8 cellular contexts compared by ENCODE assay signal in the genomic region with DNA sequence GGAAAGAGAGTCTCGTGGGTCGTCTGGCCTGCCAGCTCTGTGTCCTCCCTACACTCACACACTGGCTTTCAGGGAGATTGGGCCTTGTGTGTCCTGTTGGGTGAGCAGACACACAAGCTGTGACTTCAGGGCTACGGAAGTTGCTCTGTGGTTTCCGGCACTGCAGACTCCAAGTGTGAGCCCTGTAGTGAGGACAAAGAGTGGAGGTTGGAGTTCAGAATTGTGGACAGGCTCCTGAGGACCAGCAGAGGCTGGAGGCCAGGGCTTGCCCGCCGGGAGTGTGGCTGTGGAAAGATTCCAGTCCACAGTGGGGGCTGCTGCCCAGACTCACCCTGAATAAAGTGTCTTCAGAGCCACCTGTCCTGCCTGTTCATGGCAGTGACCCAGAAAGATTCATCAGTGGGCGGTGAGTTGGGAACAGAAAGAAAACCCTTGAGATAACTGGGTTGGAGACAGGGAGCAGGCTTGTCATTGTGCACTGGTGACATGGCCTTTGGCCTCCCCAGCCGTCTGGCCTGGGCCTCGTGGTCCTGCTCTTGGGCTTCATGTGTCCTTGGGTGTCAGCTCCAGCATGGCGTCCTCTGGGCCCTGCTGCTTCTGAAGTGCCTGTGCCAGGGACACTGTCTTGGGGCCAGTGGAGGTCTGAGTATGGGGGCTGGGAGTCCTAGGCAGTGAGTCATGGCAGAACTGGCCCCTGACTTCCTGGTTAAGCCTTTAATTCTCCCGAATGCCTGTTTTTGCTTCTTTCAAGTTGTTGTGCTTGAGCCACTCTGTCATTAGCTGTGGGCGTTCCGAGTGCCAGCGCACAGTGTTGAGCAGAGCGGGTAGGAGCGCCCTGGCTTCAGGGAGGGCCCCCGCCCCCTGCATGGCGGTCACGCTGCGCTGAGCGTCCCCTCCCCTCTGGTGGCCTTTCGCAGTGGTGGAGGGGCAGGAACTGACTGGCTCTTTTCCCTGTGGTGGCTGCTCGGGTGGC. TPM values are rescaled to one million over a fixed set of nuclear protein-coding genes. Genes with fewer than 3 reads are reported as not detected.
DNase-seq lines count a peak whose midpoint lies in the region; FAIRE-seq and TF ChIP-seq lines count a peak whose summit lies in the region.

No MANE protein-coding gene starts in this region.

- H3K27me3 Mint-ChIP-seq in nephron (ENCODE audit: low read depth): no peaks in the 10 kb centered on the region

- H3K27ac Mint-ChIP-seq in nephron: peak overlapping the region; percentile 89 to 92 (median 91)

- no peak; the same call in 1 of the 2 replicates for TF ChIP-seq POLR2A in GM12891 (IDR thresholded peaks at IDR 0.05; ENCODE audit: low read depth, low read length)

- FAIRE-seq in GM12891 (lab: Jason Lieb, UNC): peak; percentile 96

- peaks cover 3% of the 10 kb centered on the region for H3K9me3 Mint-ChIP-seq in nephron

- H3K9me3 ChIP-seq in MG63: no peaks in the 10 kb centered on the region

- no peaks in the 10 kb centered on the region for H3K27me3 ChIP-seq in MG63

- H3K36me3 ChIP-seq in MG63: peaks cover 6% of the 10 kb centered on the region

- H3K4me3 ChIP-seq in MG63 (no peak overlapping the region), epithelial cell of esophagus (ENCODE audit: low read length) (no peak overlapping the region)

- peak overlapping the region in 2 of 3 experiments; percentile 26 to 36 for H3K4me3 Mint-ChIP-seq in nephron

- H3K4me1 Mint-ChIP-seq in nephron: peaks cover 49% of the 10 kb centered on the region

- DNase-seq in GM12891 (ENCODE audit: insufficient read length, low spot score) (peak; percentile 68), MG63 (peak; percentile 65), epithelial cell of esophagus (ENCODE audit: low read depth) (peak; percentile 68), ureter (ENCODE audit: low spot score) (peak; percentile 82), midbrain (lab: John Stamatoyannopoulos, UW) (no peak), DMS 273 (lab: John Stamatoyannopoulos, UW; ENCODE audit: unreplicated experiment) (no peak)
- peak; percentile 59 for DNase-seq in activated CD8-positive, alpha-beta memory T cell treated with anti-CD3 and anti-CD28 coated beads, Interleukin-2, amount 50 U/mL, for 4 hours

- TF ChIP-seq CTCF in epithelial cell of esophagus (IDR thresholded peaks at IDR 0.05; ENCODE audit: insufficient read depth, low read depth, low read length, missing control alignments) (no peak), nephron (IDR thresholded peaks at IDR 0.05; ENCODE audit: unreplicated experiment in 3 of 3) (no peak)

- peaks cover 13% of the 10 kb centered on the region for H3K36me3 Mint-ChIP-seq in nephron (ENCODE audit: low read depth)

TF ChIP-seq in GM12891, 5 proteins besides CTCF, POLR2A, EP300 and RAD21:
- TF ChIP-seq PAX5 (IDR thresholded peaks at IDR 0.05; ENCODE audit: insufficient read depth, low read length, severe bottlenecking): peak; percentile 99
- TF ChIP-seq POU2F2 (IDR thresholded peaks at IDR 0.05; ENCODE audit: low read depth, low read length): no peak; the same call in 1 of the 2 replicates
- TF ChIP-seq TAF1 (IDR thresholded peaks at IDR 0.05; ENCODE audit: low read depth, low read length): peak; percentile 40; the same call in 1 of the 2 replicates
- peak; percentile 15; the same call in 1 of the 2 replicates for TF ChIP-seq SPI1 (IDR thresholded peaks at IDR 0.05; ENCODE audit: low read depth, low read length)

RNA-seq across cellular contexts. Expression of gene ZNF750, which starts 19.9 kb away (rescaled TPM):
- polyA plus RNA-seq in GM12891 (2012; ENCODE audit: low read depth, missing spikeins): 0.04 TPM
- total RNA-seq in MG63 (2014; rRNA removed; shearing (Covaris generic); ENCODE audit: low replicate concordance): not detected in 2 replicates
- total RNA-seq in ureter: 19.3 TPM

Comparison
In these comparisons a context has a peak if more than half of its experiments do, and no peak if none do; other contexts are left out.
1. DNase-seq: peak in GM12891 (single experiment), MG63 (single experiment), activated CD8-positive, alpha-beta memory T cell treated with anti-CD3 and anti-CD28 coated beads, Interleukin-2, amount 50 U/mL, for 4 hours (single experiment), epithelial cell of esophagus (single experiment) and ureter (single experiment); none in midbrain (single experiment) and DMS 273 (single experiment).
2. RNA of gene ZNF750, which starts 19.9 kb away (total RNA-seq): 19.3 TPM in ureter (single experiment); not detected in MG63; every median in the first group is over 10 times any median in the second.